ENCODE assay signal across 8 cellular contexts in genomic region chr6:125746731-125747588, GRCh38. TPM values are rescaled to one million over a fixed set of nuclear protein-coding genes. Genes with fewer than 3 reads are reported as not detected.
DNase-seq lines count a peak whose midpoint lies in the region; ATAC-seq, FAIRE-seq and TF ChIP-seq lines count a peak whose summit lies in the region.

No MANE protein-coding gene starts in this region.

- peaks cover 62% of the 10 kb centered on the region for H3K27me3 Mint-ChIP-seq in CD8-positive, alpha-beta T cell (ENCODE audit: low read depth)
- H3K27me3 Mint-ChIP-seq in T-helper 1 cell treated with Interleukin-12 subunit alpha and Interleukin-12 subunit beta and Interleukin-4 antibody, amounts not matched to agents 30 μg/mL and 1 μg/mL, for 36 hours (ENCODE audit: low read depth) = peaks cover 85% of the 10 kb centered on the region

- H2AFZ ChIP-seq in GM12878 (ENCODE audit: control insufficient read depth, low read depth, low read length) = peak overlapping the region; percentile 63

- TF ChIP-seq RAD21 in GM12878 (IDR thresholded peaks at IDR 0.05; ENCODE audit: insufficient read depth, low read depth, low read length) = peak; percentile 40; the same call in 1 of the 2 replicates

- H3K27ac ChIP-seq in CD8-positive, alpha-beta T cell (ENCODE audit: low read depth, low read length) = peak overlapping the region; percentile 5
- H3K27ac ChIP-seq in GM12878 (ENCODE audit: control insufficient read depth, insufficient read depth) (no peak overlapping the region), iPS-20b (ENCODE audit: low read length) (no peak overlapping the region)

- no peaks in the 10 kb centered on the region for H3K9me3 ChIP-seq in CD8-positive, alpha-beta T cell (ENCODE audit: low read length)
- H3K9me3 ChIP-seq in GM12878 (replicated peaks; ENCODE audit: control insufficient read depth, insufficient read depth, low read length) (no peaks in the 10 kb centered on the region), iPS-20b (ENCODE audit: insufficient read depth, low read depth, low read length) (no peaks in the 10 kb centered on the region), skeletal muscle satellite cell (replicated peaks; ENCODE audit: low read length) (no peaks in the 10 kb centered on the region)

- peak overlapping the region; percentile 91 for H3K27ac Mint-ChIP-seq in CD8-positive, alpha-beta T cell
- peak overlapping the region; percentile 2 for H3K27ac Mint-ChIP-seq in T-helper 1 cell treated with Interleukin-12 subunit alpha and Interleukin-12 subunit beta and Interleukin-4 antibody, amounts not matched to agents 30 μg/mL and 1 μg/mL, for 36 hours

- peaks cover 30% of the 10 kb centered on the region for H3K4me1 ChIP-seq in CD8-positive, alpha-beta T cell (ENCODE audit: insufficient read depth, low read length)
- H3K4me1 ChIP-seq in GM12878 (ENCODE audit: control insufficient read depth, insufficient read depth, low read length) = peaks cover 9% of the 10 kb centered on the region
- peaks cover 44% of the 10 kb centered on the region for H3K4me1 ChIP-seq in iPS-20b (ENCODE audit: insufficient read depth, low read length)
- peaks cover 24% of the 10 kb centered on the region for H3K4me1 ChIP-seq in skeletal muscle satellite cell (ENCODE audit: control insufficient read depth, insufficient read depth, low read length)

- H3K4me3 Mint-ChIP-seq in CD8-positive, alpha-beta T cell = peak overlapping the region; percentile 91
- H3K4me3 Mint-ChIP-seq in T-helper 1 cell treated with Interleukin-12 subunit alpha and Interleukin-12 subunit beta and Interleukin-4 antibody, amounts not matched to agents 30 μg/mL and 1 μg/mL, for 36 hours = peak overlapping the region; percentile 81

- H3K9me3 Mint-ChIP-seq in CD8-positive, alpha-beta T cell = no peaks in the 10 kb centered on the region
- no peaks in the 10 kb centered on the region for H3K9me3 Mint-ChIP-seq in T-helper 1 cell treated with Interleukin-12 subunit alpha and Interleukin-12 subunit beta and Interleukin-4 antibody, amounts not matched to agents 30 μg/mL and 1 μg/mL, for 36 hours

- H3K36me3 ChIP-seq in CD8-positive, alpha-beta T cell (ENCODE audit: insufficient read depth, low read length) = no peaks in the 10 kb centered on the region
- H3K36me3 ChIP-seq in GM12878 (ENCODE audit: control insufficient read depth in 2 of 2, insufficient read depth in 2 of 2, low read length in 1 of 2) (no peaks in the 10 kb centered on the region), iPS-20b (ENCODE audit: insufficient read depth, low read depth, low read length) (no peaks in the 10 kb centered on the region), skeletal muscle satellite cell (ENCODE audit: insufficient read depth, low read length) (no peaks in the 10 kb centered on the region)

- in situ Hi-C loops in GM12878 (cut with MboI) = no loop called here

- no peaks in the 10 kb centered on the region for H4K20me1 ChIP-seq in GM12878 (ENCODE audit: control insufficient read depth, insufficient read depth)

- peak; percentile 71 for ATAC-seq in CD8-positive, alpha-beta T cell
- peak; percentile 54 for ATAC-seq in GM19438 (IDR thresholded peaks at IDR 0.05; ENCODE audit: low read depth, unreplicated experiment)
- peak; percentile 50 for ATAC-seq in HG03520 (IDR thresholded peaks at IDR 0.05; ENCODE audit: unreplicated experiment)
- peak; percentile 62 for ATAC-seq in GM12878
- ATAC-seq in omental fat pad (ENCODE audit: low FRiP score) = no peak

- TF ChIP-seq EP300 in GM12878 (IDR thresholded peaks at IDR 0.05; ENCODE audit: borderline replicate concordance in 1 of 2, control insufficient read depth in 1 of 2, low read depth in 2 of 2, low read length in 2 of 2) = no peak

- peak; percentile 85 for FAIRE-seq in GM12878 (lab: Jason Lieb, UNC)

- H3K9ac ChIP-seq in GM12878 (ENCODE audit: control insufficient read depth, insufficient read depth, low read length) (no peak overlapping the region; the same call in 1 of the 2 replicates), iPS-20b (ENCODE audit: low read depth, low read length) (peak overlapping the region; percentile 80), skeletal muscle satellite cell (ENCODE audit: low read depth, low read length) (no peak overlapping the region)

- intact Hi-C loops in CD8-positive, alpha-beta T cell (cut with DNase I, micrococcal nuclease) = no loop called here
- intact Hi-C loops in GM12878 (cut with micrococcal nuclease; ENCODE audit: unreplicated experiment) = no loop called here

- TF ChIP-seq POLR2A in GM12878 (IDR thresholded peaks at IDR 0.05; ENCODE audit: low read depth, low read length) = no peak

- peak overlapping the region; percentile 97 for H3K4me2 ChIP-seq in GM12878 (ENCODE audit: control insufficient read depth, insufficient read depth)
- peak overlapping the region; percentile 92 for H3K4me2 ChIP-seq in skeletal muscle satellite cell (ENCODE audit: low read length)

- BruUV-seq in GM12878 (replicated peaks; lab: Mats Ljungman, UMichigan) = no TSS peak

- peaks cover 4% of the 10 kb centered on the region for H3K36me3 Mint-ChIP-seq in CD8-positive, alpha-beta T cell
- H3K36me3 Mint-ChIP-seq in T-helper 1 cell treated with Interleukin-12 subunit alpha and Interleukin-12 subunit beta and Interleukin-4 antibody, amounts not matched to agents 30 μg/mL and 1 μg/mL, for 36 hours (ENCODE audit: low read depth) = peaks cover 4% of the 10 kb centered on the region

- TF ChIP-seq CTCF in CD8-positive, alpha-beta T cell (IDR thresholded peaks at IDR 0.05) = no peak
- TF ChIP-seq CTCF in GM12878 (IDR thresholded peaks at IDR 0.05 in 2 of 3, conservative IDR thresholded peaks at IDR 0.05 in 1 of 3; ENCODE audit: control insufficient read depth in 2 of 3, extremely low read depth in 1 of 3, insufficient read depth in 1 of 3, low read depth in 3 of 3, low read length in 3 of 3) (no peak), omental fat pad (IDR thresholded peaks at IDR 0.05) (no peak)

- H3K4me1 Mint-ChIP-seq in CD8-positive, alpha-beta T cell (ENCODE audit: low read depth) = peaks cover 38% of the 10 kb centered on the region
- H3K4me1 Mint-ChIP-seq in T-helper 1 cell treated with Interleukin-12 subunit alpha and Interleukin-12 subunit beta and Interleukin-4 antibody, amounts not matched to agents 30 μg/mL and 1 μg/mL, for 36 hours (ENCODE audit: low read depth) = peaks cover 28% of the 10 kb centered on the region

- POLR2A ChIA-PET in CD8-positive, alpha-beta T cell (lab: Charles Lee) = interaction anchor here (0.7 to 3.1 kb wide), 4 partner anchors 34 to 205 kb away, joined by 3 to 12 read pairs (median 9); partner anchors contain the start of gene NCOA7
- POLR2A ChIA-PET in GM12878 (lab: Charles Lee) = no interaction called here

- CTCF ChIA-PET in CD8-positive, alpha-beta T cell (lab: Charles Lee) = interaction anchor here (1.0 to 2.7 kb wide), 3 partner anchors 30 to 436 kb away, joined by 3 to 12 read pairs (median 4); no protein-coding TSS in a partner anchor
- CTCF ChIA-PET in GM12878 (lab: Yijun Ruan, JAX) = interaction anchor here (0.7 to 1.0 kb wide), 2 partner anchors 433 to 444 kb away, joined by 3 to 4 read pairs; no protein-coding TSS in a partner anchor

- H3K79me2 ChIP-seq in GM12878 (ENCODE audit: control insufficient read depth, insufficient read depth, low read length) = no peaks in the 10 kb centered on the region

- RAD21 ChIA-PET in GM12878 (lab: Charles Lee; ENCODE audit: unreplicated experiment) = interaction anchor here (0.8 kb wide), 1 partner anchor 402 kb away, joined by 3 read pairs; no protein-coding TSS in a partner anchor

- peaks cover 14% of the 10 kb centered on the region for H3K27me3 ChIP-seq in CD8-positive, alpha-beta T cell (ENCODE audit: insufficient read depth, low read length)
- H3K27me3 ChIP-seq in GM12878 (replicated peaks in 1 of 2; ENCODE audit: control insufficient read depth in 2 of 2, insufficient read depth in 2 of 2, low read length in 1 of 2) (peaks cover 5 to 6% of the 10 kb centered on the region in 2 experiments; a peak in 3 of 4 replicates), iPS-20b (ENCODE audit: insufficient read depth, low read length) (peaks cover 70% of the 10 kb centered on the region), skeletal muscle satellite cell (ENCODE audit: control insufficient read depth, insufficient read depth, low read length) (peaks cover 94% of the 10 kb centered on the region)

- SMC1A ChIA-PET in GM12878 (lab: Charles Lee; ENCODE audit: uncharacterized antibody, unreplicated experiment) = interaction anchor here (0.9 to 1.7 kb wide), 3 partner anchors 29 to 435 kb away, joined by 3 to 4 read pairs (median 3); no protein-coding TSS in a partner anchor

- H3K4me3 ChIP-seq in CD8-positive, alpha-beta T cell (ENCODE audit: low read depth, low read length) = peak overlapping the region; percentile 80
- H3K4me3 ChIP-seq in GM12878 = peak overlapping the region; percentile 71
- H3K4me3 ChIP-seq in iPS-20b (ENCODE audit: low read length) = peak overlapping the region; percentile 85
- H3K4me3 ChIP-seq in skeletal muscle satellite cell (ENCODE audit: low read length) = peak overlapping the region; percentile 75

- DNase-seq in CD8-positive, alpha-beta T cell = peak; percentile 35 to 77 (median 69)
- no peak for DNase-seq in GM12878 (ENCODE audit: low read depth, low spot score)
- no peak for DNase-seq in omental fat pad (ENCODE audit: low spot score)

- WGBS in GM12878 (ENCODE audit: insufficient coverage, insufficient replicate concordance, low lambda C conversion rate, missing lambda C conversion rate) = under 1% methylated on average over 32 of the region's 32 CpGs

RNA-seq across cellular contexts. Expression of gene HEY2, which starts 2.5 kb away (rescaled TPM):
- total RNA-seq in CD8-positive, alpha-beta T cell = under 1 TPM; 0.11 to 0.33 TPM
- 0.17 TPM in 1 of 2 replicates, not detected in the other for total RNA-seq in GM12878 (2013; cell fraction: nucleolus; rRNA removed)
- total RNA-seq in GM12878 (2014; rRNA removed) (0.11 TPM in 1 of 2 replicates, not detected in the other), GM12878 (2014; rRNA removed; fragmentation: Illumina TruSeq; extraction: Trizol) (0.09 TPM in 1 of 2 replicates, not detected in the other), GM12878 (2021) (0.08 and 0.11 TPM in 2 replicates), omental fat pad (1 to 10 TPM in 3 of 4 donors, under 1 TPM in 1; 0.24 to 3.2 (median 1.5) TPM)
- 0.22 TPM for polyA plus RNA-seq in GM12878 (2011; ENCODE audit: low read depth)
- polyA plus RNA-seq in GM12878 (2011; rRNA removed) (not detected in 2 replicates), GM12878 (2014; fragmentation: Illumina TruSeq; extraction: Trizol) (0.01 TPM in 1 of 2 replicates, not detected in the other), GM12878 (2014; fragmentation: Nextera tagmentation; extraction: Ambion mirVana) (not detected), GM12878 (2014; rRNA removed) (0.08 and 0.09 TPM in 2 replicates), GM12878 (2016; fragmentation: Nextera tagmentation; extraction: Ambion mirVana) (under 1 TPM; 0.14 to 0.32 TPM)
- not detected in 2 replicates for polyA plus RNA-seq in GM12878 (2011; cell fraction: cytosol; rRNA removed)
- polyA plus RNA-seq in GM12878 (2011; cell fraction: nucleus; rRNA removed) = 0.04 TPM in 1 of 2 replicates, not detected in the other
- polyA plus RNA-seq in GM12878 (2012) = 0.24 TPM in 2 replicates
- polyA minus RNA-seq in GM12878 (2011; rRNA and poly(A)+ RNA removed) = not detected in 2 replicates
- not detected in 2 replicates for polyA minus RNA-seq in GM12878 (2011; cell fraction: cytosol; rRNA and poly(A)+ RNA removed)
- not detected in 2 replicates for polyA minus RNA-seq in GM12878 (2011; cell fraction: nucleus; rRNA and poly(A)+ RNA removed)
- total RNA-seq in skeletal muscle satellite cell (2012; rRNA removed) = 0.22 TPM in 1 of 2 replicates, not detected in the other

RNA-seq across cellular contexts. Expression of gene NCOA7, which starts 43.8 kb away (rescaled TPM):
- total RNA-seq in CD8-positive, alpha-beta T cell = 10 to 100 TPM; 27.2 to 28.6 TPM
- total RNA-seq in GM12878 (2013; cell fraction: nucleolus; rRNA removed) = 24.6 and 31.1 TPM in 2 replicates
- total RNA-seq in GM12878 (2014; rRNA removed) (24.5 and 29.8 TPM in 2 replicates), GM12878 (2014; rRNA removed; fragmentation: Illumina TruSeq; extraction: Trizol) (43.8 and 44.9 TPM in 2 replicates), GM12878 (2021) (46.1 and 50.3 TPM in 2 replicates), omental fat pad (100 to 1,000 TPM in 1 of 4 donors, 10 to 100 TPM in 3; 35.3 to 137 (median 53.1) TPM)
- polyA plus RNA-seq in GM12878 (2011; ENCODE audit: low read depth) = 17.0 TPM
- polyA plus RNA-seq in GM12878 (2011; rRNA removed) (50.0 and 55.5 TPM in 2 replicates), GM12878 (2014; fragmentation: Illumina TruSeq; extraction: Trizol) (49.7 and 55.3 TPM in 2 replicates), GM12878 (2014; fragmentation: Nextera tagmentation; extraction: Ambion mirVana) (10 to 100 TPM; 18.9 to 28.8 TPM), GM12878 (2014; rRNA removed) (20.1 and 21.4 TPM in 2 replicates), GM12878 (2016; fragmentation: Nextera tagmentation; extraction: Ambion mirVana) (10 to 100 TPM; 32.9 to 35.4 TPM)
- polyA plus RNA-seq in GM12878 (2011; cell fraction: cytosol; rRNA removed) = 24.8 and 27.7 TPM in 2 replicates
- polyA plus RNA-seq in GM12878 (2011; cell fraction: nucleus; rRNA removed) = 21.3 and 27.9 TPM in 2 replicates
- polyA plus RNA-seq in GM12878 (2012) = 19.6 and 24.0 TPM in 2 replicates
- 80.7 and 105 TPM in 2 replicates for polyA minus RNA-seq in GM12878 (2011; rRNA and poly(A)+ RNA removed)
- 25.5 and 28.4 TPM in 2 replicates for polyA minus RNA-seq in GM12878 (2011; cell fraction: cytosol; rRNA and poly(A)+ RNA removed)
- 19.9 and 34.3 TPM in 2 replicates for polyA minus RNA-seq in GM12878 (2011; cell fraction: nucleus; rRNA and poly(A)+ RNA removed)
- total RNA-seq in skeletal muscle satellite cell (2012; rRNA removed) = 12.9 and 19.3 TPM in 2 replicates

Comparison
In these comparisons a context has a peak if more than half of its experiments do, and no peak if none do; other contexts are left out.
1. DNase-seq: peak in CD8-positive, alpha-beta T cell (7 of 7); none in GM12878 (single experiment) and omental fat pad (single experiment).
2. Peak in every context shown above with its lines, with median percentiles within 50 percentile points of each other: H3K4me3 ChIP-seq.